27 cellular contexts compared by ENCODE assay signal in genomic region chr20:11080010-11080409, GRCh38.
DNase-seq lines count a peak whose midpoint lies in the region; ATAC-seq, FAIRE-seq and TF ChIP-seq lines count a peak whose summit lies in the region.
"Had no signal": no experiment of that assay in that cellular context is flagged by ENCODE, and none has a peak within 500 bp of the region (broad histone marks: within the 10 kb centered on the region; RNA-seq: fewer than 3 reads in every experiment).

No MANE protein-coding gene starts in this region.

- H3K36me3 ChIP-seq in HepG2 (replicated peaks in 1 of 2; ENCODE audit: control insufficient read depth in 1 of 2, insufficient read depth in 2 of 2, low read length in 2 of 2) (no peaks in the 10 kb centered on the region), right lobe of liver (no peaks in the 10 kb centered on the region), mesenchymal stem cell (ENCODE audit: control insufficient read depth in 1 of 2, insufficient read depth in 2 of 2, low read depth in 1 of 2, low read length in 2 of 2) (no peaks in the 10 kb centered on the region)
- H3K36me3 ChIP-seq: BE2C, SJCRH30 had no signal

- no peak overlapping the region for H4K91ac ChIP-seq in mesenchymal stem cell (ENCODE audit: low read length)

- H4K20me1 ChIP-seq in HepG2 (ENCODE audit: insufficient read depth, low read length), result no peaks in the 10 kb centered on the region

- 34% methylated on average over 3 of the region's 3 CpGs for WGBS in HepG2 (ENCODE audit: low lambda C conversion rate)
- 74% methylated on average over 3 of the region's 3 CpGs for WGBS in right lobe of liver (ENCODE audit: insufficient coverage, low coverage, low lambda C conversion rate, missing lambda C conversion rate)
- 94% methylated on average over 2 of the region's 3 CpGs for WGBS in mesenchymal stem cell

- intact Hi-C loops in HepG2 (cut with micrococcal nuclease; ENCODE audit: unreplicated experiment), result no loop called here
- intact Hi-C loops in right lobe of liver (cut with DNase I), result no loop called here

- no peak for FAIRE-seq in HepG2 (lab: Jason Lieb, UNC)

- ATAC-seq in HepG2, result no peak
- no peak for ATAC-seq in right lobe of liver
- ATAC-seq: Right ventricle myocardium inferior had no signal

- no peaks in the 10 kb centered on the region for H3K27me3 ChIP-seq in HepG2 (ENCODE audit: control insufficient read depth in 1 of 2, insufficient read depth in 2 of 2, low read length in 2 of 2)
- H3K27me3 ChIP-seq in right lobe of liver, result no peaks in the 10 kb centered on the region
- no peaks in the 10 kb centered on the region for H3K27me3 ChIP-seq in mesenchymal stem cell (ENCODE audit: control insufficient read depth in 1 of 2, insufficient read depth in 1 of 2, low read length in 2 of 2)
- H3K27me3 ChIP-seq: BE2C, SJCRH30 had no signal

- no peak overlapping the region for H3K14ac ChIP-seq in mesenchymal stem cell (ENCODE audit: low read length in 2 of 2)

- POLR2A ChIA-PET in HepG2 (lab: Yijun Ruan, JAX), result no interaction called here

- no peak overlapping the region for H2BK5ac ChIP-seq in mesenchymal stem cell (ENCODE audit: low read depth, low read length, poor library complexity, severe bottlenecking)

- H3K4me3 ChIP-seq in HepG2 (replicated peaks in 1 of 3; ENCODE audit: insufficient read depth in 1 of 3, low read depth in 2 of 3, low read length in 3 of 3), result no peak overlapping the region
- H3K4me3 ChIP-seq in right lobe of liver, result no peak overlapping the region
- no peak overlapping the region for H3K4me3 ChIP-seq in mesenchymal stem cell (ENCODE audit: insufficient read depth in 1 of 2, low read depth in 1 of 2, low read length in 2 of 2)
- H3K4me3 ChIP-seq: GM23248, PC-9, SJCRH30 had no signal

- H3K4me1 ChIP-seq in HepG2 (ENCODE audit: insufficient read depth, low read length), result no peaks in the 10 kb centered on the region
- H3K4me1 ChIP-seq in right lobe of liver, result no peaks in the 10 kb centered on the region
- no peaks in the 10 kb centered on the region for H3K4me1 ChIP-seq in mesenchymal stem cell (ENCODE audit: control insufficient read depth, insufficient read depth, low read depth, low read length)
- H3K4me1 ChIP-seq: BE2C, SJCRH30 had no signal

- no peak overlapping the region for H4K8ac ChIP-seq in mesenchymal stem cell (ENCODE audit: low read length)

- H3K18ac ChIP-seq in mesenchymal stem cell (ENCODE audit: low read depth in 1 of 2, low read length in 2 of 2), result no peak overlapping the region

- no peaks in the 10 kb centered on the region for H3K9me3 ChIP-seq in HepG2 (ENCODE audit: low read length)
- H3K9me3 ChIP-seq in right lobe of liver, result no peaks in the 10 kb centered on the region
- H3K9me3 ChIP-seq in mesenchymal stem cell (ENCODE audit: control insufficient read depth, low read length), result no peaks in the 10 kb centered on the region
- H3K9me3 ChIP-seq: BE2C, SJCRH30 had no signal

- TF ChIP-seq EP300 in HepG2 (IDR thresholded peaks at IDR 0.05; ENCODE audit: low read depth in 2 of 2, low read length in 2 of 2), result no peak
- no peak for TF ChIP-seq EP300 in HepG2 (CRISPR knock-in tag; IDR thresholded peaks at IDR 0.05; ENCODE audit: borderline replicate concordance)

- BruUV-seq in HepG2 (replicated peaks; lab: Mats Ljungman, UMichigan), result no TSS peak

- H2BK120ac ChIP-seq in mesenchymal stem cell (ENCODE audit: low read depth, low read length), result no peak overlapping the region

- H3K79me2 ChIP-seq in HepG2 (ENCODE audit: insufficient read depth, low read length), result no peaks in the 10 kb centered on the region

- H3K4ac ChIP-seq in mesenchymal stem cell (ENCODE audit: low read depth in 1 of 2, low read length in 2 of 2), result no peak overlapping the region

- H2BK12ac ChIP-seq in mesenchymal stem cell (ENCODE audit: low read length in 2 of 2), result no peak overlapping the region

- H2AFZ ChIP-seq in HepG2 (ENCODE audit: low read length) (no peak overlapping the region), mesenchymal stem cell (ENCODE audit: low read depth, low read length) (no peak overlapping the region)
- H2AFZ ChIP-seq: GM23248, PC-9 had no signal

- no peak overlapping the region for H3K4me2 ChIP-seq in HepG2 (ENCODE audit: low read depth, low read length)
- no peak overlapping the region for H3K4me2 ChIP-seq in mesenchymal stem cell (ENCODE audit: low read length, poor library complexity, severe bottlenecking)
- H3K4me2 ChIP-seq: PC-9 had no signal

- in situ Hi-C loops in HepG2 (cut with HindIII; ENCODE audit: extremely low pct_ligation_motif_present, low pct_unique_long_range_greater_than_20kb), result no loop called here

- H2AK5ac ChIP-seq in mesenchymal stem cell (ENCODE audit: low read length, severe bottlenecking), result no peak overlapping the region

- no peak overlapping the region for H3K27ac ChIP-seq in HepG2 (ENCODE audit: extremely low read length, insufficient read depth, low read length)
- H3K27ac ChIP-seq in right lobe of liver, result no peak overlapping the region
- H3K27ac ChIP-seq in mesenchymal stem cell (ENCODE audit: low read length, poor library complexity, severe bottlenecking), result no peak overlapping the region
- H3K27ac ChIP-seq: GM23248, PC-9, SJCRH30 had no signal

- H3K9ac ChIP-seq in HepG2 (ENCODE audit: insufficient read depth, low read depth, low read length) (no peak overlapping the region), mesenchymal stem cell (ENCODE audit: low read length) (no peak overlapping the region)
- H3K9ac ChIP-seq: GM23248 had no signal

- no peak for TF ChIP-seq RAD21 in HepG2 (CRISPR knock-in tag; IDR thresholded peaks at IDR 0.05)

- H3K23ac ChIP-seq in mesenchymal stem cell (ENCODE audit: low read length in 2 of 2), result no peak overlapping the region

- TF ChIP-seq CTCF in HepG2 (CRISPR knock-in tag; IDR thresholded peaks at IDR 0.05) (no peak), right lobe of liver (IDR thresholded peaks at IDR 0.05) (no peak)

- no peak overlapping the region for H2BK15ac ChIP-seq in mesenchymal stem cell (ENCODE audit: low read depth, poor library complexity, severe bottlenecking)

- DNase-seq in HepG2 (ENCODE audit: low spot score) (no peak), right lobe of liver (no peak), dermis microvascular lymphatic vessel endothelial cell (ENCODE audit: low read depth in 2 of 2) (peak; percentile 81 to 91), lung microvascular endothelial cell (ENCODE audit: low read depth in 2 of 2) (peak; percentile 44 to 90), epidermal melanocyte (ENCODE audit: insufficient read length, low spot score) (no peak), NCI-H187 (lab: John Stamatoyannopoulos, UW) (no peak), mesenchymal stem cell (no peak), DMS153 (lab: John Stamatoyannopoulos, UW) (no peak)
- DNase-seq: 8988T; ACHN; BE2C; Calu3; CD8-positive, alpha-beta memory T cell; DND-41; GM23248; H9; KBM-7; MV-4-11; NCI-H1105; NCI-H1436 treated with DMSO at 0.1 percent for 48 hours; NCI-H1930; NCI-H446 treated with DMSO at 0.1 percent for 48 hours; NCI-H526; NCI-H82; PC-9; SJCRH30 had no signal

- H3K79me1 ChIP-seq in mesenchymal stem cell (replicated peaks; ENCODE audit: low read length, poor library complexity, severe bottlenecking), result no peaks in the 10 kb centered on the region

- CTCF ChIA-PET in HepG2 (lab: Yijun Ruan, JAX; ENCODE audit: low intra/inter-chr PET ratio, low total read pairs), result no interaction called here

- TF ChIP-seq POLR2A in HepG2 (IDR thresholded peaks at IDR 0.05; ENCODE audit: insufficient read depth in 1 of 2, low read depth in 2 of 2, low read length in 2 of 2) (no peak), right lobe of liver (IDR thresholded peaks at IDR 0.05) (no peak)

TF ChIP-seq in HepG2, 621 proteins besides CTCF, POLR2A, EP300 and RAD21:
- TF ChIP-seq ZNF674 (CRISPR knock-in tag; IDR thresholded peaks at IDR 0.05; ENCODE audit: low read depth) (no peak), ZNF629 (CRISPR knock-in tag; conservative IDR thresholded peaks at IDR 0.05) (0 out of 2 replicates have a peak, but pooled peaks have one; percentile 28), MNT (IDR thresholded peaks at IDR 0.05) (no peak), KLF6 (CRISPR knock-in tag; IDR thresholded peaks at IDR 0.05) (no peak), FOSL2 (CRISPR knock-in tag; IDR thresholded peaks at IDR 0.05) (no peak), TFE3 (CRISPR knock-in tag; IDR thresholded peaks at IDR 0.05) (no peak), HOXA9 (CRISPR knock-in tag; IDR thresholded peaks at IDR 0.05; ENCODE audit: borderline replicate concordance) (no peak)
TF ChIP-seq in HepG2: peak in this region for 1.

Comparison
In these comparisons a context has a peak if more than half of its experiments do, and no peak if none do; other contexts are left out.
1. DNase-seq: peak in dermis microvascular lymphatic vessel endothelial cell (2 of 2) and lung microvascular endothelial cell (2 of 2); none in HepG2 (single experiment), right lobe of liver (0 of 3), epidermal melanocyte (single experiment), NCI-H187 (0 of 2), mesenchymal stem cell (single experiment) and DMS153 (single experiment).